In the genomic region with DNA sequence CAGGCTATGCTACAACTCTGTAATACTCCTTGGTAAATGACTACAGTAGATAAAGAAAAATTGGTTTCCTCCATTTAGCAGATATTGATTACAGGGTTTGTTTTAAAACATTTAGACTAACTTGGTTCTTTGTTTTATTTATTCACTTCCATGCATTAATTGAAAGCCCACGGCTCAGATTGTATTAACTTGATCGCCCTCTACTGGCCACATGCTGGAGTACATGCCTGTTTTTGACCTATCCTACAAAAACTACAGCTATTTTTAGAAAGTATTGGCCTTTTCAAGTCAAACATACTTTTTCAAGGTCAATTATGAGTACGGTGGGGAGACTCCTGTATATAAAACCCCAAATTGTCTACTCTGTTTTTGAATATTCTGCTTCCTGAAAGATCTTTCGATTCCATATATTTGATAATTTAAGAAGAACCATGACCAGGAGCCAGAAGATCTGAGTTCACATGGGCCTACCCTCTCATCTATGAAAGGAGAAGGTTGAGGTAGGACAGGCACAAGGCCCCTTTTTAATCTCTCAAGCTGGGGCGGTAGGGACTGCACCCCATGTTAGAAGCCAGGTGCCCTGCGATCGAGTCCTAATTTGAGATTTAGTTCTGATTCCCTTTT, we compare ENCODE assay signal across 8 cellular contexts. TPM values are rescaled to one million over a fixed set of nuclear protein-coding genes. Genes with fewer than 3 reads are reported as not detected.
DNase-seq lines count a peak whose midpoint lies in the region; ATAC-seq, FAIRE-seq and TF ChIP-seq lines count a peak whose summit lies in the region.

No MANE protein-coding gene starts in this region.

- H3K27me3 ChIP-seq in OCI-LY1 (ENCODE audit: insufficient read depth, low read length) (no peaks in the 10 kb centered on the region), ascending aorta (no peaks in the 10 kb centered on the region), keratinocyte (ENCODE audit: control insufficient read depth, extremely low read depth, insufficient read depth, low read length) (no peaks in the 10 kb centered on the region)

- H3K4me3 ChIP-seq in OCI-LY1 (ENCODE audit: low read depth, low read length, poor library complexity, severe bottlenecking) (no peak overlapping the region), ascending aorta (no peak overlapping the region), keratinocyte (ENCODE audit: control insufficient read depth in 2 of 3, extremely low read depth in 1 of 3, insufficient read depth in 2 of 3, low read depth in 1 of 3, low read length in 3 of 3) (no peak overlapping the region)

- H3K9me3 ChIP-seq in OCI-LY1 (ENCODE audit: low read length) (no peaks in the 10 kb centered on the region), ascending aorta (no peaks in the 10 kb centered on the region), keratinocyte (ENCODE audit: control insufficient read depth, low read depth, low read length) (no peaks in the 10 kb centered on the region)

- no peaks in the 10 kb centered on the region for H3F3A ChIP-seq in OCI-LY1 (ENCODE audit: insufficient read depth, low read length)

- H3K4me2 ChIP-seq in OCI-LY1 (ENCODE audit: low read length) (no peak overlapping the region), keratinocyte (ENCODE audit: control insufficient read depth, extremely low read depth, insufficient read depth, low read depth, low read length) (no peak overlapping the region)

- intact Hi-C loops in ascending aorta (cut with DNase I), result loop anchor here (10.0 kb wide), 2 partner anchors 58 to 342 kb away; no protein-coding TSS in a partner anchor

- TF ChIP-seq CTCF in OCI-LY1 (IDR thresholded peaks at IDR 0.05; ENCODE audit: low read length) (peak; percentile 86), ascending aorta (IDR thresholded peaks at IDR 0.05) (peak; percentile 19 to 38 (median 38)), keratinocyte (optimal IDR thresholded peaks at IDR 0.05 in 1 of 3, IDR thresholded peaks at IDR 0.05 in 1 of 3, conservative IDR thresholded peaks at IDR 0.05 in 1 of 3; ENCODE audit: extremely low read depth in 1 of 3, insufficient read depth in 2 of 3, low read length in 3 of 3) (peak; percentile 57 to 75 (median 60))

- no peaks in the 10 kb centered on the region for H3K9me2 ChIP-seq in OCI-LY1 (ENCODE audit: low read depth, low read length)

- no peaks in the 10 kb centered on the region for H3K9me1 ChIP-seq in keratinocyte (ENCODE audit: control insufficient read depth, extremely low read depth, insufficient read depth, low read length)

- DNase-seq in NOMO-1 treated with dmso at 0.1 percent for 144 hours (lab: John Stamatoyannopoulos, UW; ENCODE audit: unreplicated experiment) (peak; percentile 2), NOMO-1 treated with DMSO at 0.1 percent for 48 hours (lab: John Stamatoyannopoulos, UW; ENCODE audit: unreplicated experiment) (no peak), ascending aorta (ENCODE audit: low spot score in 2 of 2) (no peak), keratinocyte (ENCODE audit: low read depth, low spot score) (no peak)
- peak; percentile 11 to 23 for DNase-seq in stimulated activated CD4-positive, alpha-beta T cell treated with anti-CD3 and anti-CD28 coated beads, Interleukin-4, amount 100 ng/mL, for 48 hours (ENCODE audit: low read depth in 2 of 2)

- H4K20me1 ChIP-seq in OCI-LY1 (ENCODE audit: insufficient read depth, low read length) (no peaks in the 10 kb centered on the region), keratinocyte (ENCODE audit: control insufficient read depth, extremely low read depth, insufficient read depth, low read length) (no peaks in the 10 kb centered on the region)

- H2AFZ ChIP-seq in OCI-LY1 (ENCODE audit: low read length) (no peak overlapping the region), keratinocyte (ENCODE audit: control insufficient read depth, low read length) (no peak overlapping the region)

- no peaks in the 10 kb centered on the region for H3K79me2 ChIP-seq in OCI-LY1 (ENCODE audit: insufficient read depth, low read length)
- no peaks in the 10 kb centered on the region for H3K79me2 ChIP-seq in keratinocyte (ENCODE audit: control insufficient read depth, insufficient read depth, low read length)

- dilution Hi-C loops in keratinocyte (cut with MboI; ENCODE audit: extremely low pct_ligation_motif_present, low sequenced_read_pairs), result no loop called here

- H3K9ac ChIP-seq in OCI-LY1 (ENCODE audit: low read length), result no peak overlapping the region
- H3K9ac ChIP-seq in keratinocyte (ENCODE audit: control insufficient read depth, extremely low read depth, insufficient read depth, low read length), result no peak overlapping the region

- ATAC-seq in HG02885 (IDR thresholded peaks at IDR 0.05; ENCODE audit: poor library complexity, unreplicated experiment), result peak; percentile 73
- ATAC-seq in HG03442 (IDR thresholded peaks at IDR 0.05; ENCODE audit: unreplicated experiment), result no peak

- H3K36me3 ChIP-seq in OCI-LY1 (ENCODE audit: insufficient read depth, low read length) (no peaks in the 10 kb centered on the region), ascending aorta (no peaks in the 10 kb centered on the region), keratinocyte (ENCODE audit: control insufficient read depth in 2 of 2, extremely low read depth in 1 of 2, insufficient read depth in 2 of 2, low read length in 2 of 2) (no peaks in the 10 kb centered on the region)

- peak; percentile 77 for FAIRE-seq in keratinocyte (lab: Jason Lieb, UNC)

- H3K27ac ChIP-seq in OCI-LY1 (ENCODE audit: low read depth, low read length, poor library complexity, severe bottlenecking) (no peak overlapping the region), ascending aorta (no peak overlapping the region), keratinocyte (ENCODE audit: control insufficient read depth, insufficient read depth, low read length) (no peak overlapping the region)

- H3K4me1 ChIP-seq in OCI-LY1 (ENCODE audit: insufficient read depth, low read length, severe bottlenecking), result no peaks in the 10 kb centered on the region
- no peaks in the 10 kb centered on the region for H3K4me1 ChIP-seq in ascending aorta
- peaks cover 2% of the 10 kb centered on the region for H3K4me1 ChIP-seq in keratinocyte (ENCODE audit: control insufficient read depth, extremely low read depth, insufficient read depth, low read length)

RNA-seq across cellular contexts. Expression of gene CA10, which starts 51.8 kb away (rescaled TPM):
- not detected for total RNA-seq in ascending aorta
- 0.80 to 2.9 TPM (median 2.2 TPM) in 3 replicates for polyA plus RNA-seq in keratinocyte
- not detected for polyA plus RNA-seq in keratinocyte (2011; ENCODE audit: low read depth)
- 1.5 and 2.2 TPM in 2 replicates for polyA plus RNA-seq in keratinocyte (2011; cell fraction: cytosol; rRNA removed)
- polyA plus RNA-seq in keratinocyte (2011; cell fraction: nucleus; rRNA removed), result 1.6 TPM in 2 replicates
- polyA plus RNA-seq in keratinocyte (2012; ENCODE audit: low replicate concordance), result 1.7 TPM in 1 of 2 replicates, not detected in the other
- polyA minus RNA-seq in keratinocyte, result 0.63 to 8.3 TPM (median 2.6 TPM) in 3 replicates
- polyA minus RNA-seq in keratinocyte (2011; cell fraction: cytosol; rRNA and poly(A)+ RNA removed), result 1.5 TPM
- 1.7 and 3.3 TPM in 2 replicates for polyA minus RNA-seq in keratinocyte (2011; cell fraction: nucleus; rRNA and poly(A)+ RNA removed)

Comparison
In these comparisons a context has a peak if more than half of its experiments do, and no peak if none do; other contexts are left out.
1. DNase-seq: peak in NOMO-1 treated with dmso at 0.1 percent for 144 hours (single experiment) and stimulated activated CD4-positive, alpha-beta T cell treated with anti-CD3 and anti-CD28 coated beads, Interleukin-4, amount 100 ng/mL, for 48 hours (2 of 2); none in NOMO-1 treated with DMSO at 0.1 percent for 48 hours (single experiment), ascending aorta (0 of 2) and keratinocyte (single experiment).
2. Peak in every context shown above with its lines, with median percentiles within 50 percentile points of each other: CTCF ChIP-seq.